In the genomic region with DNA sequence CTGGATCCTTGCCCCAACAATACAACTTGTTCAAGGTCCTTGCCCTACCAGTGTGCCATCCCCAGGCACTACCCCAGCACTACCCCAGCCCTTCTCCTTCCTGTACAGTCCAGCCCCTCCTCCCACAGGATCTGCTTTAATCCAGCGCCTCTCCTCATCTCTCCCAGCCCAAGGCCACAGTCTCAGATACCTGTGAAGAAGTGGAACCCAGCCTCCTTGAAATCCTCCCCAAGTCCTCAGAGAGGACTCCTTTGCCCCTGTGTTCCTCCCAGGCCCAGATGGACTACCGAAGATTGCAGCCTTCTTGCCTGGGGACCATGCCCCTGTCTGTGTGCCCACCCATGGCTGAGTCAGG, we compare ENCODE assay signal across 18 cellular contexts. TPM values are rescaled to one million over a fixed set of nuclear protein-coding genes. Genes with fewer than 3 reads are reported as not detected.
DNase-seq lines count a peak whose midpoint lies in the region; ATAC-seq and TF ChIP-seq lines count a peak whose summit lies in the region.
"Had no signal": no experiment of that assay in that cellular context is flagged by ENCODE, and none has a peak within 500 bp of the region (broad histone marks: within the 10 kb centered on the region; RNA-seq: fewer than 3 reads in every experiment).

No MANE protein-coding gene starts in this region.

- H3K18ac ChIP-seq in mesendoderm (ENCODE audit: low read length), result no peak overlapping the region

- H2BK5ac ChIP-seq in mesendoderm (ENCODE audit: low read length), result no peak overlapping the region

- no peak overlapping the region for H2BK120ac ChIP-seq in mesendoderm (ENCODE audit: low read depth, low read length)

- H3K79me1 ChIP-seq in mesendoderm (ENCODE audit: low read length), result no peaks in the 10 kb centered on the region

- no peaks in the 10 kb centered on the region for H3K9me3 Mint-ChIP-seq in CD4-positive, alpha-beta memory T cell
- H3K9me3 Mint-ChIP-seq in stimulated activated effector memory CD8-positive, alpha-beta T cell treated with anti-CD3 and anti-CD28 coated beads, Interleukin-12 subunit alpha, Interleukin-12 subunit beta, amount 100 ng/mL, for 72 hours, result no peaks in the 10 kb centered on the region
- H3K9me3 Mint-ChIP-seq: IgD-negative memory B cell had no signal

- no peak for DNase-seq in CD4-positive, alpha-beta memory T cell
- DNase-seq in WERI-Rb-1 (peak; percentile 34), mesendoderm (no peak), thyroid gland (no peak)
- no peak for DNase-seq in stimulated activated effector memory CD8-positive, alpha-beta T cell treated with anti-CD3 and anti-CD28 coated beads, Interleukin-12 subunit alpha, Interleukin-12 subunit beta, amount 100 ng/mL, for 72 hours (ENCODE audit: low spot score in 2 of 2)
- DNase-seq: ACHN, COR-L47, DMS153, EL, MV-4-11, NCI-H1436 treated with DMSO at 0.1 percent for 48 hours, NCI-H226, PC-3 had no signal

- H3K27ac ChIP-seq in CD4-positive, alpha-beta memory T cell (ENCODE audit: low read depth, low read length), result no peak overlapping the region
- H3K27ac ChIP-seq in WERI-Rb-1, result no peak overlapping the region
- no peak overlapping the region for H3K27ac ChIP-seq in mesendoderm (ENCODE audit: low read depth, low read length)
- peak overlapping the region in 1 of 3 donors; percentile 43 for H3K27ac ChIP-seq in thyroid gland

- no peaks in the 10 kb centered on the region for H3K79me2 ChIP-seq in mesendoderm (ENCODE audit: control insufficient read depth, insufficient read depth, low read length)

- no peak overlapping the region for H3K4me3 ChIP-seq in CD4-positive, alpha-beta memory T cell (ENCODE audit: low read length in 2 of 2)
- no peak overlapping the region for H3K4me3 ChIP-seq in WERI-Rb-1 (ENCODE audit: low read depth, low read length)
- no peak overlapping the region for H3K4me3 ChIP-seq in mesendoderm (ENCODE audit: low read length)
- H3K4me3 ChIP-seq in thyroid gland (replicated peaks in 1 of 3), result no peak overlapping the region

- H3K27ac Mint-ChIP-seq in CD4-positive, alpha-beta memory T cell, result peak overlapping the region; percentile 38 to 92 (median 68)
- H3K27ac Mint-ChIP-seq in stimulated activated effector memory CD8-positive, alpha-beta T cell treated with anti-CD3 and anti-CD28 coated beads, Interleukin-12 subunit alpha, Interleukin-12 subunit beta, amount 100 ng/mL, for 72 hours, result peak overlapping the region; percentile 60

- intact Hi-C loops in CD4-positive, alpha-beta memory T cell (cut with micrococcal nuclease), result no loop called here
- intact Hi-C loops in thyroid gland (cut with DNase I), result no loop called here

- H3K9me3 ChIP-seq in CD4-positive, alpha-beta memory T cell (ENCODE audit: control insufficient read depth in 1 of 2, low read length in 2 of 2), result no peaks in the 10 kb centered on the region
- H3K9me3 ChIP-seq in WERI-Rb-1 (ENCODE audit: severe bottlenecking), result no peaks in the 10 kb centered on the region
- H3K9me3 ChIP-seq in thyroid gland, result no peaks in the 10 kb centered on the region

- WGBS in mesendoderm (ENCODE audit: extremely low coverage, insufficient coverage, low lambda C conversion rate), result no CpG with 5 or more reads among the region's 2 CpGs
- 96 to 100% methylated on average over 2 of the region's 2 CpGs for WGBS in thyroid gland, 2 donors

- H4K8ac ChIP-seq in mesendoderm (ENCODE audit: low read depth, low read length), result no peak overlapping the region

- H3K4me1 Mint-ChIP-seq in CD4-positive, alpha-beta memory T cell, result peaks cover 5 to 15% (median 11%) of the 10 kb centered on the region in 4 donors
- H3K4me1 Mint-ChIP-seq in stimulated activated effector memory CD8-positive, alpha-beta T cell treated with anti-CD3 and anti-CD28 coated beads, Interleukin-12 subunit alpha, Interleukin-12 subunit beta, amount 100 ng/mL, for 72 hours, result peaks cover 12% of the 10 kb centered on the region

- TF ChIP-seq CTCF in WERI-Rb-1 (IDR thresholded peaks at IDR 0.05; ENCODE audit: low read depth, low read length) (no peak), thyroid gland (IDR thresholded peaks at IDR 0.05) (no peak)

- no peak for TF ChIP-seq POLR2A in thyroid gland (IDR thresholded peaks at IDR 0.05)

- H3K4ac ChIP-seq in mesendoderm (ENCODE audit: low read depth, low read length), result no peak overlapping the region

- H4K5ac ChIP-seq in mesendoderm (ENCODE audit: low read length), result no peak overlapping the region

- peaks cover 0 to 3% of the 10 kb centered on the region in 2 donors for H3K36me3 Mint-ChIP-seq in CD4-positive, alpha-beta memory T cell
- H3K36me3 Mint-ChIP-seq in stimulated activated effector memory CD8-positive, alpha-beta T cell treated with anti-CD3 and anti-CD28 coated beads, Interleukin-12 subunit alpha, Interleukin-12 subunit beta, amount 100 ng/mL, for 72 hours, result peaks cover 6% of the 10 kb centered on the region

- H3K27me3 ChIP-seq in CD4-positive, alpha-beta memory T cell (ENCODE audit: insufficient read depth, low read length), result no peaks in the 10 kb centered on the region
- H3K27me3 ChIP-seq in WERI-Rb-1 (ENCODE audit: insufficient read depth, low read depth, severe bottlenecking) (no peaks in the 10 kb centered on the region), mesendoderm (ENCODE audit: insufficient read depth, low read length, poor library complexity) (no peaks in the 10 kb centered on the region), thyroid gland (no peaks in the 10 kb centered on the region)

- no peaks in the 10 kb centered on the region for H3K27me3 Mint-ChIP-seq in CD4-positive, alpha-beta memory T cell
- H3K27me3 Mint-ChIP-seq: IgD-negative memory B cell had no signal

- H3K36me3 ChIP-seq in CD4-positive, alpha-beta memory T cell (ENCODE audit: insufficient read depth, low read length), result no peaks in the 10 kb centered on the region
- H3K36me3 ChIP-seq in WERI-Rb-1, result no peaks in the 10 kb centered on the region
- H3K36me3 ChIP-seq in mesendoderm (ENCODE audit: control insufficient read depth, insufficient read depth, low read length), result no peaks in the 10 kb centered on the region
- H3K36me3 ChIP-seq in thyroid gland, result no peaks in the 10 kb centered on the region

- H2AK5ac ChIP-seq in mesendoderm (ENCODE audit: low read length), result no peak overlapping the region

- no peak overlapping the region for H3K4me2 ChIP-seq in mesendoderm (ENCODE audit: low read length)

- no peak overlapping the region for H3K56ac ChIP-seq in mesendoderm (ENCODE audit: low read length)

- no peak overlapping the region for H3K4me3 Mint-ChIP-seq in CD4-positive, alpha-beta memory T cell
- H3K4me3 Mint-ChIP-seq in stimulated activated effector memory CD8-positive, alpha-beta T cell treated with anti-CD3 and anti-CD28 coated beads, Interleukin-12 subunit alpha, Interleukin-12 subunit beta, amount 100 ng/mL, for 72 hours, result no peak overlapping the region
- H3K4me3 Mint-ChIP-seq: IgD-negative memory B cell had no signal

- POLR2A ChIA-PET in CD4-positive, alpha-beta memory T cell (lab: Charles Lee; ENCODE audit: partially characterized antibody), result no interaction called here

- CTCF ChIA-PET in CD4-positive, alpha-beta memory T cell (lab: Charles Lee; ENCODE audit: partially characterized antibody), result interaction anchor here (1.3 kb wide), 1 partner anchor 12 kb away, joined by 3 read pairs; no protein-coding TSS in a partner anchor

- peaks cover 5% of the 10 kb centered on the region for H3K4me1 ChIP-seq in CD4-positive, alpha-beta memory T cell (ENCODE audit: insufficient read depth, low read length)
- H3K4me1 ChIP-seq in mesendoderm (ENCODE audit: control insufficient read depth, low read depth, low read length), result peaks cover 5% of the 10 kb centered on the region
- peaks cover 16 to 21% of the 10 kb centered on the region in 2 donors for H3K4me1 ChIP-seq in thyroid gland

- H3K23ac ChIP-seq in mesendoderm (ENCODE audit: low read length), result peak overlapping the region; percentile 69

- no peak overlapping the region for H2BK15ac ChIP-seq in mesendoderm (replicated peaks; ENCODE audit: low read depth)

- H3K9ac ChIP-seq in mesendoderm (ENCODE audit: low read length), result no peak overlapping the region

- ATAC-seq in stimulated activated effector memory CD8-positive, alpha-beta T cell treated with anti-CD3 and anti-CD28 coated beads, Interleukin-12 subunit alpha, Interleukin-12 subunit beta, amount 100 ng/mL, for 72 hours, result no peak
- ATAC-seq in GM19467 (IDR thresholded peaks at IDR 0.05; ENCODE audit: unreplicated experiment) (no peak), GM19463 (IDR thresholded peaks at IDR 0.05; ENCODE audit: unreplicated experiment) (no peak), GM18909 (IDR thresholded peaks at IDR 0.05; ENCODE audit: poor library complexity, unreplicated experiment) (no peak)
- ATAC-seq: HCT116, PC-3 had no signal

RNA-seq across cellular contexts. Expression of gene CDC20, which starts 6.5 kb away (rescaled TPM):
- total RNA-seq in CD4-positive, alpha-beta memory T cell, result under 1 TPM in 1 of 2 experiments, not detected in 1; 0.32 TPM
- polyA plus RNA-seq in CD4-positive, alpha-beta memory T cell, result under 1 TPM in 1 of 2 donors, not detected in 1; 0.14 TPM
- 156 TPM for polyA plus RNA-seq in mesendoderm (2013, experiment 1 of 2)
- polyA plus RNA-seq in mesendoderm (2013, experiment 2 of 2), result 154 TPM
- total RNA-seq in thyroid gland, result 1 to 10 TPM in 3 of 4 donors, under 1 TPM in 1; 0.54 to 3.9 (median 2.2) TPM

RNA-seq across cellular contexts. Expression of gene MPL, which starts 14.7 kb away (rescaled TPM):
- not detected for total RNA-seq in CD4-positive, alpha-beta memory T cell
- not detected for polyA plus RNA-seq in CD4-positive, alpha-beta memory T cell
- 0.07 TPM for polyA plus RNA-seq in mesendoderm (2013, experiment 1 of 2)
- 0.07 TPM for polyA plus RNA-seq in mesendoderm (2013, experiment 2 of 2)
- under 1 TPM in 2 of 4 donors, not detected in 2; 0.22 to 0.29 TPM for total RNA-seq in thyroid gland
- total RNA-seq: PC-3 had no signal
- polyA plus RNA-seq: IgD-negative memory B cell had no signal

RNA-seq across cellular contexts. Expression of gene ELOVL1, which starts 15.5 kb away (rescaled TPM):
- 10 to 100 TPM; 45.3 to 46.0 TPM for total RNA-seq in CD4-positive, alpha-beta memory T cell
- polyA plus RNA-seq in CD4-positive, alpha-beta memory T cell, result 10 to 100 TPM; 86.4 to 99.3 TPM
- polyA plus RNA-seq in mesendoderm (2013, experiment 1 of 2), result 37.0 TPM
- polyA plus RNA-seq in mesendoderm (2013, experiment 2 of 2), result 37.2 TPM
- 100 to 1,000 TPM in 2 of 4 donors, 10 to 100 TPM in 2; 70.5 to 117 (median 85.8) TPM for total RNA-seq in thyroid gland

RNA-seq across cellular contexts. Expression of gene MED8, which starts 37.3 kb away (rescaled TPM):
- 10 to 100 TPM; 34.0 to 35.6 TPM for total RNA-seq in CD4-positive, alpha-beta memory T cell
- polyA plus RNA-seq in CD4-positive, alpha-beta memory T cell, result 10 to 100 TPM; 36.1 to 42.3 TPM
- 19.4 TPM for polyA plus RNA-seq in mesendoderm (2013, experiment 1 of 2)
- 18.7 TPM for polyA plus RNA-seq in mesendoderm (2013, experiment 2 of 2)
- 10 to 100 TPM; 37.7 to 48.6 (median 45.3) TPM for total RNA-seq in thyroid gland

RNA-seq across cellular contexts. Expression of gene SZT2, which starts 37.4 kb away (rescaled TPM):
- total RNA-seq in CD4-positive, alpha-beta memory T cell, result 100 to 1,000 TPM; 135 to 153 TPM
- 1 to 10 TPM in 1 of 2 donors, under 1 TPM in 1; 0.69 to 8.9 TPM for polyA plus RNA-seq in CD4-positive, alpha-beta memory T cell
- polyA plus RNA-seq in mesendoderm (2013, experiment 1 of 2), result 3.5 TPM
- polyA plus RNA-seq in mesendoderm (2013, experiment 2 of 2), result 3.4 TPM
- total RNA-seq in thyroid gland, result 100 to 1,000 TPM in 1 of 4 donors, 10 to 100 TPM in 3; 36.1 to 107 (median 58.2) TPM
